In the genomic region with DNA sequence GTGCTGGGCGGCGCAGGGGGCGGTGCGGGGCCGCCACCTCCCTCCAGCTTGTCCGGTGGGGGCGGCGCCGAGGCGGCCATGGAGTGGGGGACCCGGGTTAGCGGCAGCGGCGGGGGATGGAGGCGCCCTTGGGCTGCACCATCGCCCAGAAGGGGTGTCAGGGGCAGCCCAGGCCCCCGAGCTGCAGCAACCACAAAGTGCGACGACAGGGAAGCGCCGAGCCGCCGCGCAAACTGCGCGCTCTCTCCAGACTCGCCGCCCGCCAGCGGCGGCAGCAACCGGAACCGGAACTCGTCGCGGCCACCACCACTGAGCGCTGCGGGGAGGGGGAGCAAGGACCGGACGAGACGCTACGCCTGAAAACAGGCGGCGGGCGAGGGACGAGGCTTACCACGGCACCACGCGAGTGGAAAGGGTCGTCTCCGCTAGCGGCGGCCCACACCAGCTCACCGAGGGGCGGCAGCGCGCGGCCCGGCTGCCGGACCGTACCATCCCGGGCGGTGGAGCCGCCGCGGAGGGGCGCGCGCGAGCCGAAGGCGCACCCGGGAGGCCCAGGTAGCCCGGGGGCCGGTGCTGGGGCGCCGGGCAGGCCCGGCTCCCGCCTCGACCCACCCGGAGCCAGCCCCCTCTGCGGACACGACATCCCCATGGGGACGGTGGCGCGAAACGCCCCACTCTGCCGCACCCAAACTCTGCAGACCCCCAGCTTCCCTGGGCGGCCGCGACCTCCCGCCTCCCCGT, we compare ENCODE assay signal across 8 cellular contexts. TPM values are rescaled to one million over a fixed set of nuclear protein-coding genes. Genes with fewer than 3 reads are reported as not detected.
DNase-seq lines count a peak whose midpoint lies in the region; ATAC-seq and TF ChIP-seq lines count a peak whose summit lies in the region.

PYGO2 (minus strand) TSS at position 286 of the 741 bp plus-strand sequence; CDS start at position 80, 206 bp downstream.

- ATAC-seq in HG03432 (IDR thresholded peaks at IDR 0.05; ENCODE audit: unreplicated experiment) (peak; percentile 77), lung (ENCODE audit: insufficient read depth, low FRiP score) (peak; percentile 89)

- peak within 1 kb of the TSS; percentile 89 for H3K27ac Mint-ChIP-seq in activated CD4-positive, alpha-beta memory T cell treated with anti-CD3 and anti-CD28 coated beads, Interleukin-2, amount 10 ng/mL, durations not matched to agents 7 days and 5 days

- H3K9me3 ChIP-seq in ectodermal cell (ENCODE audit: control insufficient read depth, low read length), result no peaks in the 10 kb centered on the region
- H3K9me3 ChIP-seq in lung (ENCODE audit: control insufficient read depth in 2 of 2, insufficient read depth in 1 of 2, low read length in 1 of 2), result no peaks in the 10 kb centered on the region

- TF ChIP-seq CTCF in lung (IDR thresholded peaks at IDR 0.05; ENCODE audit: control extremely low read depth, extremely low read depth), result peak; percentile 27

- CTCF ChIA-PET in activated CD4-positive, alpha-beta memory T cell treated with anti-CD3 and anti-CD28 coated beads, Interleukin-2, amount 10 ng/mL, durations not matched to agents 7 days and 5 days (lab: Charles Lee), result interaction anchor here (0.5 to 4.3 kb wide), 16 partner anchors 11 to 847 kb away, joined by 3 to 24 read pairs (median 4); partner anchors contain the start of genes ADAM15, CKS1B, FLAD1 and LENEP

- H3K4me3 Mint-ChIP-seq in activated CD4-positive, alpha-beta memory T cell treated with anti-CD3 and anti-CD28 coated beads, Interleukin-2, amount 10 ng/mL, durations not matched to agents 7 days and 5 days, result peak within 1 kb of the TSS; percentile 97

- H3K36me3 Mint-ChIP-seq in activated CD4-positive, alpha-beta memory T cell treated with anti-CD3 and anti-CD28 coated beads, Interleukin-2, amount 10 ng/mL, durations not matched to agents 7 days and 5 days (ENCODE audit: low read depth), result peaks cover 60% of the 10 kb centered on the region

- H3K36me3 ChIP-seq in ectodermal cell (ENCODE audit: control insufficient read depth, insufficient read depth, low read length), result peaks cover 31% of the 10 kb centered on the region
- peaks cover 13 to 39% of the 10 kb centered on the region in 2 donors for H3K36me3 ChIP-seq in lung (ENCODE audit: control insufficient read depth in 2 of 2, insufficient read depth in 2 of 2, low read length in 2 of 2)

- no peaks in the 10 kb centered on the region for H3K27me3 ChIP-seq in ectodermal cell (ENCODE audit: control insufficient read depth, insufficient read depth, low read length, poor library complexity, severe bottlenecking)
- H3K27me3 ChIP-seq in lung (ENCODE audit: control insufficient read depth, insufficient read depth), result no peaks in the 10 kb centered on the region

- WGBS in ectodermal cell, 2 experiments, result 0% methylated on average over 93 of the region's 93 CpGs
- 0% methylated on average over 57 to 93 of the region's 93 CpGs for WGBS in lung, 2 donors

- DNase-seq in C1 segment of cervical spinal cord (lab: John Stamatoyannopoulos, UW) (peak in 13 of 14 donors; percentile 51 to 89 (median 79)), NCI-H748 treated with DMSO at 0.1 percent for 48 hours (lab: John Stamatoyannopoulos, UW) (peak; percentile 50), lung (ENCODE audit: low spot score) (peak; percentile 81)
- peak; percentile 83 for DNase-seq in activated CD4-positive, alpha-beta memory T cell treated with anti-CD3 and anti-CD28 coated beads, Interleukin-2, amount 10 ng/mL, durations not matched to agents 7 days and 5 days
- peak; percentile 63 to 80 (median 65) for DNase-seq in stimulated activated CD4-positive, alpha-beta T cell treated with anti-CD3 and anti-CD28 coated beads, TNF-alpha, amount 100 ng/mL, for 48 hours (ENCODE audit: low read depth in 3 of 3)

- peaks cover 57% of the 10 kb centered on the region for H3K4me1 Mint-ChIP-seq in activated CD4-positive, alpha-beta memory T cell treated with anti-CD3 and anti-CD28 coated beads, Interleukin-2, amount 10 ng/mL, durations not matched to agents 7 days and 5 days

- no peaks in the 10 kb centered on the region for H3K9me3 Mint-ChIP-seq in activated CD4-positive, alpha-beta memory T cell treated with anti-CD3 and anti-CD28 coated beads, Interleukin-2, amount 10 ng/mL, durations not matched to agents 7 days and 5 days

- H3K27ac ChIP-seq in ectodermal cell (ENCODE audit: insufficient read depth, low read depth, low read length, poor library complexity, severe bottlenecking) (peak within 1 kb of the TSS; percentile 89), lung (ENCODE audit: low read depth in 1 of 2, low read length in 1 of 2) (peak within 1 kb of the TSS; percentile 99)

- H3K4me3 ChIP-seq in ectodermal cell (ENCODE audit: insufficient read depth, low read depth, low read length) (peak within 1 kb of the TSS; percentile 86), lung (peak within 1 kb of the TSS; percentile 88)

- peak; percentile 93 for TF ChIP-seq POLR2A in GM19193 (IDR thresholded peaks at IDR 0.05; ENCODE audit: extremely low read depth, insufficient read depth, insufficient read length)

- no peaks in the 10 kb centered on the region for H3K27me3 Mint-ChIP-seq in activated CD4-positive, alpha-beta memory T cell treated with anti-CD3 and anti-CD28 coated beads, Interleukin-2, amount 10 ng/mL, durations not matched to agents 7 days and 5 days

- H3K4me1 ChIP-seq in ectodermal cell (ENCODE audit: control insufficient read depth, insufficient read depth, low read length) (peaks cover 30% of the 10 kb centered on the region), lung (ENCODE audit: control insufficient read depth in 2 of 2, insufficient read depth in 2 of 2, low read length in 2 of 2) (peaks cover 7 to 11% of the 10 kb centered on the region in 2 donors)

- POLR2A ChIA-PET in activated CD4-positive, alpha-beta memory T cell treated with anti-CD3 and anti-CD28 coated beads, Interleukin-2, amount 10 ng/mL, durations not matched to agents 7 days and 5 days (lab: Charles Lee), result interaction anchor here (0.7 to 4.3 kb wide), 14 partner anchors 9 to 232 kb away, joined by 3 to 62 read pairs (median 6); partner anchors contain the start of genes CKS1B, FLAD1, PMVK and SHC1

RNA-seq across cellular contexts. Expression of gene PYGO2, which starts in this region (rescaled TPM):
- 10 to 100 TPM; 48.7 to 49.7 TPM for total RNA-seq in activated CD4-positive, alpha-beta memory T cell treated with anti-CD3 and anti-CD28 coated beads, Interleukin-2, amount 10 ng/mL, durations not matched to agents 7 days and 5 days
- 64.5 TPM for polyA plus RNA-seq in ectodermal cell (2013, experiment 1 of 4)
- polyA plus RNA-seq in ectodermal cell (2013, experiment 2 of 4), result 69.0 TPM
- 48.8 TPM for polyA plus RNA-seq in ectodermal cell (2013, experiment 3 of 4)
- polyA plus RNA-seq in ectodermal cell (2013, experiment 4 of 4), result 49.3 TPM
- 10 to 100 TPM; 17.9 to 25.2 TPM for total RNA-seq in lung
- 10 to 100 TPM; 14.6 to 22.2 TPM for polyA plus RNA-seq in lung

Comparison
In these comparisons a context has a peak if more than half of its experiments do, and no peak if none do; other contexts are left out.
1. Peak in every context shown above with its lines: DNase-seq, ATAC-seq, H3K4me3 ChIP-seq and H3K27ac ChIP-seq.